In the genomic region with DNA sequence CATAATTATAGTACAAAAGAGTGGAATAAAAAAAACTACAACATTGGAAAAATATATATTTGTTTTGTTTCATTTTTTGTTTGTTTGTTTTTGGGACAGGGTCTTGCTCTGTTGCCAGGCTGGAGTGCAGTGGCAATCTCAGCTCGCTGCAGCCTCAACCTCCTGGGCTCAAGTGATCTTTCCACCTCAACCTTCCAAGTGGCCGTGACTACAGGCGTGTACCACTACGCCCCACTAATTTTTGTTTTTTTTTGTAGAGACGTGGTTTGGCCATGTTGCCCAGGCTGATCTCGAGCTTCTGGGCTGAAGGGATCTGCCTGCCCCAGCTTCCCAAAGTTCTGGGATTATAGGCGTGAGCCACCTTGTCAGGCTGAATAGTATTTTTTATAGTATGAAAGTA, we compare ENCODE assay signal across 7 cellular contexts.
"Had no signal": no experiment of that assay in that cellular context is flagged by ENCODE, and none has a peak within 500 bp of the region (broad histone marks: within the 10 kb centered on the region; RNA-seq: fewer than 3 reads in every experiment).

No MANE protein-coding gene starts in this region.

- ATAC-seq: HepG2, K562 had no signal

- FAIRE-seq: HepG2, HTR-8/SVneo, K562 had no signal

- H3K27ac ChIP-seq: HL-60 had no signal

- DNase-seq: IMR-90, KBM-7, KG1 had no signal

- H3K4me3 ChIP-seq: K562 had no signal
